ENCODE assay signal across 32 cellular contexts in the genomic region with DNA sequence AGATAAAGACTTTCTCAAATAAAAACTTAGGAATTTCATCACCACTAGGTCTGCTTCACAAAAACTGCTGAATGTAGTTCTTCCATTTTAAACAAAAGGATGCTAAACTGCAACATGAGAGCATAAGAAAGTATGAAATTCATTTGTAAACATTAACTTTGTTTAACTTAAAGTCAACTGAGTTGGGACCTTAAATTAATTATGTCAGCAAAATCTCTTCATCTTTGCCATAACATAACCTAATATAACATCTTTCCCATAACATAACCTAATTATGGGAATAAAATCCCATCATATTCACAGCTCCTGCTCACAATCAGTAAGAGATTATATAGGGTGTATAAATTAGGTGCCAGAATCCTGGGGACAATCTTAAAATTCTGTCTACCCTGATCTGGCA.
"Had no signal": no experiment of that assay in that cellular context is flagged by ENCODE, and none has a peak within 500 bp of the region (broad histone marks: within the 10 kb centered on the region; RNA-seq: fewer than 3 reads in every experiment).

No MANE protein-coding gene starts in this region.

- DNase-seq: Karpas-422, MG63, MM.1S, NCI-H1048, NCI-H1092, NCI-H1092 treated with DMSO at 0.1 percent for 48 hours, NCI-H1105, NCI-H1105 treated with DMSO at 0.1 percent for 48 hours, NCI-H1417, NCI-H1417 treated with DMSO at 0.1 percent for 48 hours, NCI-H1436, NCI-H1436 treated with DMSO at 0.1 percent for 48 hours, NCI-H146, NCI-H1694, NCI-H1694 treated with DMSO at 0.1 percent for 48 hours, NCI-H187, NCI-H187 treated with DMSO at 0.1 percent for 48 hours, NCI-H1930, NCI-H2029, NCI-H2029 treated with DMSO at 0.1 percent for 48 hours, NCI-H2081, NCI-H2081 treated with DMSO at 0.1 percent for 48 hours, NCI-H2107, NCI-H2171, NCI-H2171 treated with DMSO at 0.1 percent for 48 hours, NCI-H2227 treated with DMSO at 0.1 percent for 48 hours, NCI-H226, NCI-H345, NCI-H446 treated with DMSO at 0.1 percent for 48 hours, NCI-H510A, NCI-H510A treated with DMSO at 0.1 percent for 48 hours, NCI-H524 had no signal

- H3K4me3 ChIP-seq: MG63 had no signal

- H3K27me3 ChIP-seq: MG63 had no signal

- H3K36me3 ChIP-seq: MG63 had no signal
